In the genomic region with DNA sequence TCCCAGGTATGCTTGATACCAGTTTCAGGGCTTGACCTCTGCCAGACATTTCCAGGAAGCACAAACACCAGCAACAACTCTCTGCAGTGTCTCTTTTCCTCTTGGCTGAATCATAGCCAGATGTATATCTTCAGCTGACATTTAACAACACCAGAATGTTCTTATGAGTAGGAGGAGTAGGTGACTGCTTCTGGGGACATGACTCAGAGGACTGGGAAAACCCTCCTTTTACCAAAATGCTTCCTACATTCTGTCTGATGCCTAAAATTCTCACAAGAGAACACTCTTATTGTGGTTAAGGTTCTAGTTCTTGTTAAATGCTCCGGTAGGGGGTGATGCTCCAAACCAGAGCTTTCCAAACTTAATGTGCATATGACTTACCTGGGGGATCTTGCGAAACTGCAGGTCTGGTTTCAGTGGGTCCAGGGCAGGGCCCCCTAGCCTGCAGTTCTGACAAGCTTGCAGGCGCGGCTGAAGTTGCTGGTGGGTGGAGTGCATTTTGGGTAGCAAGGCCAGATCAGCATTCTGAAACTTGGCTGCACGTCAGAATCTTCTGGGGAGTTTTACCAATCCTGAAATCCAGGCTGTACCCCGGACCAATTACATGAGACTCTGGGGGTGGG, we compare ENCODE assay signal across 11 cellular contexts.
DNase-seq lines count a peak whose midpoint lies in the region; ATAC-seq, FAIRE-seq and TF ChIP-seq lines count a peak whose summit lies in the region.
"Had no signal": no experiment of that assay in that cellular context is flagged by ENCODE, and none has a peak within 500 bp of the region (broad histone marks: within the 10 kb centered on the region; RNA-seq: fewer than 3 reads in every experiment).

No MANE protein-coding gene starts in this region.

- no peak for FAIRE-seq in A549 (lab: Jason Lieb, UNC)
- no peak for FAIRE-seq in HTR-8/SVneo (lab: Jason Lieb, UNC)

- H3K36me3 Mint-ChIP-seq in activated T-helper 17 cell treated with anti-CD3 and anti-CD28 coated beads, Interleukin-2, amount 50 U/mL, for 72 hours (ENCODE audit: low read depth) = no peaks in the 10 kb centered on the region
- H3K36me3 Mint-ChIP-seq: naive thymus-derived CD8-positive, alpha-beta T cell had no signal

- no peak for DNase-seq in A549 (ENCODE audit: low read depth in 1 of 2, low spot score in 1 of 2)
- peak; percentile 36 for DNase-seq in H4 (ENCODE audit: low spot score)
- peak; percentile 2 for DNase-seq in occipital lobe (lab: John Stamatoyannopoulos, UW)
- no peak for DNase-seq in NCI-H774 (lab: John Stamatoyannopoulos, UW)
- DNase-seq in HTR-8/SVneo (ENCODE audit: insufficient read length, low spot score) = no peak
- DNase-seq: naive thymus-derived CD8-positive, alpha-beta T cell; SJCRH30 had no signal

- H3K4me1 ChIP-seq in A549 = peaks cover 12% of the 10 kb centered on the region
- H3K4me1 ChIP-seq: heart left ventricle, SJCRH30 had no signal

- H3K9me3 ChIP-seq in A549 = no peaks in the 10 kb centered on the region
- H3K9me3 ChIP-seq: heart left ventricle, SJCRH30 had no signal

- peak overlapping the region; percentile 31 for H3K4me3 Mint-ChIP-seq in activated T-helper 17 cell treated with anti-CD3 and anti-CD28 coated beads, Interleukin-2, amount 50 U/mL, for 72 hours
- H3K4me3 Mint-ChIP-seq: naive thymus-derived CD8-positive, alpha-beta T cell had no signal

- CTCF ChIA-PET in A549 (lab: Yijun Ruan, JAX) = interaction anchor here (1.0 kb wide), 1 partner anchor 65 kb away, joined by 3 read pairs; no protein-coding TSS in a partner anchor

- TF ChIP-seq POLR2A in A549 (IDR thresholded peaks at IDR 0.05; ENCODE audit: low read length) = no peak

- peaks cover 2% of the 10 kb centered on the region for H3K27me3 Mint-ChIP-seq in activated T-helper 17 cell treated with anti-CD3 and anti-CD28 coated beads, Interleukin-2, amount 50 U/mL, for 72 hours

- WGBS in A549 (ENCODE audit: missing lambda C conversion rate) = 72% methylated on average over 6 of the region's 6 CpGs

- H3K4me1 Mint-ChIP-seq in activated T-helper 17 cell treated with anti-CD3 and anti-CD28 coated beads, Interleukin-2, amount 50 U/mL, for 72 hours = no peaks in the 10 kb centered on the region
- H3K4me1 Mint-ChIP-seq: naive thymus-derived CD8-positive, alpha-beta T cell had no signal

- TF ChIP-seq EP300 in A549 (IDR thresholded peaks at IDR 0.05) = no peak

- TF ChIP-seq RAD21 in A549 (conservative IDR thresholded peaks at IDR 0.05 in 1 of 2, IDR thresholded peaks at IDR 0.05 in 1 of 2) = no peak

- peak overlapping the region; percentile 26; the same call in 2 of the 3 replicates for H3K4me2 ChIP-seq in A549

- H3K27ac ChIP-seq in A549 = no peak overlapping the region
- H3K27ac ChIP-seq: heart left ventricle, SJCRH30 had no signal

- no peak for ATAC-seq in A549
- peak; percentile 84 for ATAC-seq in activated T-helper 17 cell treated with anti-CD3 and anti-CD28 coated beads, Interleukin-2, amount 50 U/mL, for 72 hours (replicated peaks)
- ATAC-seq in GM18520 (IDR thresholded peaks at IDR 0.05; ENCODE audit: unreplicated experiment) = no peak
- no peak for ATAC-seq in HG03135 (IDR thresholded peaks at IDR 0.05; ENCODE audit: unreplicated experiment)
- ATAC-seq: naive thymus-derived CD8-positive, alpha-beta T cell had no signal

- H3K4me3 ChIP-seq in A549 = no peak overlapping the region
- H3K4me3 ChIP-seq: heart left ventricle, SJCRH30 had no signal

- peak overlapping the region; percentile 75 for H3K27ac Mint-ChIP-seq in activated T-helper 17 cell treated with anti-CD3 and anti-CD28 coated beads, Interleukin-2, amount 50 U/mL, for 72 hours
- H3K27ac Mint-ChIP-seq: naive thymus-derived CD8-positive, alpha-beta T cell had no signal

- POLR2A ChIA-PET in A549 (lab: Yijun Ruan, JAX) = no interaction called here

- no peak for TF ChIP-seq CTCF in A549 (IDR thresholded peaks at IDR 0.05)

- no peaks in the 10 kb centered on the region for H3K9me3 Mint-ChIP-seq in activated T-helper 17 cell treated with anti-CD3 and anti-CD28 coated beads, Interleukin-2, amount 50 U/mL, for 72 hours
- H3K9me3 Mint-ChIP-seq: naive thymus-derived CD8-positive, alpha-beta T cell had no signal

TF ChIP-seq in A549, 52 proteins besides CTCF, POLR2A, EP300 and RAD21:
- TF ChIP-seq MAFK (IDR thresholded peaks at IDR 0.05; ENCODE audit: partially characterized antibody) (no peak), HOXB13 (CRISPR knock-in tag; IDR thresholded peaks at IDR 0.05; ENCODE audit: low read depth) (no peak), ESRRA (IDR thresholded peaks at IDR 0.05; ENCODE audit: borderline replicate concordance, low read length) (no peak)
- TF ChIP-seq, protein P1, sequence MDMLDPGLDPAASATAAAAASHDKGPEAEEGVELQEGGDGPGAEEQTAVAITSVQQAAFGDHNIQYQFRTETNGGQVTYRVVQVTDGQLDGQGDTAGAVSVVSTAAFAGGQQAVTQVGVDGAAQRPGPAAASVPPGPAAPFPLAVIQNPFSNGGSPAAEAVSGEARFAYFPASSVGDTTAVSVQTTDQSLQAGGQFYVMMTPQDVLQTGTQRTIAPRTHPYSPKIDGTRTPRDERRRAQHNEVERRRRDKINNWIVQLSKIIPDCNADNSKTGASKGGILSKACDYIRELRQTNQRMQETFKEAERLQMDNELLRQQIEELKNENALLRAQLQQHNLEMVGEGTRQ (IDR thresholded peaks at IDR 0.05) = no peak
- TF ChIP-seq, protein P2, sequence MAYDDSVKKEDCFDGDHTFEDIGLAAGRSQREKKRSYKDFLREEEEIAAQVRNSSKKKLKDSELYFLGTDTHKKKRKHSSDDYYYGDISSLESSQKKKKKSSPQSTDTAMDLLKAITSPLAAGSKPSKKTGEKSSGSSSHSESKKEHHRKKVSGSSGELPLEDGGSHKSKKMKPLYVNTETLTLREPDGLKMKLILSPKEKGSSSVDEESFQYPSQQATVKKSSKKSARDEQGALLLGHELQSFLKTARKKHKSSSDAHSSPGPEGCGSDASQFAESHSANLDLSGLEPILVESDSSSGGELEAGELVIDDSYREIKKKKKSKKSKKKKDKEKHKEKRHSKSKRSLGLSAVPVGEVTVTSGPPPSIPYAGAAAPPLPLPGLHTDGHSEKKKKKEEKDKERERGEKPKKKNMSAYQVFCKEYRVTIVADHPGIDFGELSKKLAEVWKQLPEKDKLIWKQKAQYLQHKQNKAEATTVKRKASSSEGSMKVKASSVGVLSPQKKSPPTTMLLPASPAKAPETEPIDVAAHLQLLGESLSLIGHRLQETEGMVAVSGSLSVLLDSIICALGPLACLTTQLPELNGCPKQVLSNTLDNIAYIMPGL (CRISPR knock-in tag; IDR thresholded peaks at IDR 0.05; ENCODE audit: borderline replicate concordance) = no peak

Comparison
In these comparisons a context has a peak if more than half of its experiments do, and no peak if none do; other contexts are left out.
1. DNase-seq: peak in H4 (single experiment) and occipital lobe (single experiment); none in A549 (0 of 2), NCI-H774 (single experiment) and HTR-8/SVneo (single experiment).